Comparison of ENCODE assay signal across 1 cellular context in the genomic region with DNA sequence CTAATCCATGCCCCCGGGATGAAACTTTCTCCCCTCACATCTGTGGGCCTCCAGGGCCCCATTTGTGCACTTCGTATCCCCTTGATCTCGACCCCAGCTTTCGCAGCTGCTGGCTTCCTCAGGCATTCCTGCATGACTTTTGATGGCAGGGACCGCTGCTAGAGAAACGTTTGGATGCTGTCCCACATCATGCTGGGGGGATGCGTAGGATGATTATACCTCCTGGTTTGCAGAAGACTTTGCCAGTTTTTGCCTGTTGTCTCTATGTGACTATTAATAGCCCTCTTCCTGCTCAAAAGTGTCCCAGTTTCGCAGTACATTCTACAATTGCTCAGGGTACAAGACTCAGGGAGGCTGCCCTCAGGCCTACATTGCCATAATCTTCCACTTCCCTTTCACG.
TF ChIP-seq lines count a peak whose summit lies in the region.

No MANE protein-coding gene starts in this region.

TF ChIP-seq in GM23338, 12 proteins besides CTCF, POLR2A, EP300 and RAD21 (continued from another document):
- TF ChIP-seq, protein P1, sequence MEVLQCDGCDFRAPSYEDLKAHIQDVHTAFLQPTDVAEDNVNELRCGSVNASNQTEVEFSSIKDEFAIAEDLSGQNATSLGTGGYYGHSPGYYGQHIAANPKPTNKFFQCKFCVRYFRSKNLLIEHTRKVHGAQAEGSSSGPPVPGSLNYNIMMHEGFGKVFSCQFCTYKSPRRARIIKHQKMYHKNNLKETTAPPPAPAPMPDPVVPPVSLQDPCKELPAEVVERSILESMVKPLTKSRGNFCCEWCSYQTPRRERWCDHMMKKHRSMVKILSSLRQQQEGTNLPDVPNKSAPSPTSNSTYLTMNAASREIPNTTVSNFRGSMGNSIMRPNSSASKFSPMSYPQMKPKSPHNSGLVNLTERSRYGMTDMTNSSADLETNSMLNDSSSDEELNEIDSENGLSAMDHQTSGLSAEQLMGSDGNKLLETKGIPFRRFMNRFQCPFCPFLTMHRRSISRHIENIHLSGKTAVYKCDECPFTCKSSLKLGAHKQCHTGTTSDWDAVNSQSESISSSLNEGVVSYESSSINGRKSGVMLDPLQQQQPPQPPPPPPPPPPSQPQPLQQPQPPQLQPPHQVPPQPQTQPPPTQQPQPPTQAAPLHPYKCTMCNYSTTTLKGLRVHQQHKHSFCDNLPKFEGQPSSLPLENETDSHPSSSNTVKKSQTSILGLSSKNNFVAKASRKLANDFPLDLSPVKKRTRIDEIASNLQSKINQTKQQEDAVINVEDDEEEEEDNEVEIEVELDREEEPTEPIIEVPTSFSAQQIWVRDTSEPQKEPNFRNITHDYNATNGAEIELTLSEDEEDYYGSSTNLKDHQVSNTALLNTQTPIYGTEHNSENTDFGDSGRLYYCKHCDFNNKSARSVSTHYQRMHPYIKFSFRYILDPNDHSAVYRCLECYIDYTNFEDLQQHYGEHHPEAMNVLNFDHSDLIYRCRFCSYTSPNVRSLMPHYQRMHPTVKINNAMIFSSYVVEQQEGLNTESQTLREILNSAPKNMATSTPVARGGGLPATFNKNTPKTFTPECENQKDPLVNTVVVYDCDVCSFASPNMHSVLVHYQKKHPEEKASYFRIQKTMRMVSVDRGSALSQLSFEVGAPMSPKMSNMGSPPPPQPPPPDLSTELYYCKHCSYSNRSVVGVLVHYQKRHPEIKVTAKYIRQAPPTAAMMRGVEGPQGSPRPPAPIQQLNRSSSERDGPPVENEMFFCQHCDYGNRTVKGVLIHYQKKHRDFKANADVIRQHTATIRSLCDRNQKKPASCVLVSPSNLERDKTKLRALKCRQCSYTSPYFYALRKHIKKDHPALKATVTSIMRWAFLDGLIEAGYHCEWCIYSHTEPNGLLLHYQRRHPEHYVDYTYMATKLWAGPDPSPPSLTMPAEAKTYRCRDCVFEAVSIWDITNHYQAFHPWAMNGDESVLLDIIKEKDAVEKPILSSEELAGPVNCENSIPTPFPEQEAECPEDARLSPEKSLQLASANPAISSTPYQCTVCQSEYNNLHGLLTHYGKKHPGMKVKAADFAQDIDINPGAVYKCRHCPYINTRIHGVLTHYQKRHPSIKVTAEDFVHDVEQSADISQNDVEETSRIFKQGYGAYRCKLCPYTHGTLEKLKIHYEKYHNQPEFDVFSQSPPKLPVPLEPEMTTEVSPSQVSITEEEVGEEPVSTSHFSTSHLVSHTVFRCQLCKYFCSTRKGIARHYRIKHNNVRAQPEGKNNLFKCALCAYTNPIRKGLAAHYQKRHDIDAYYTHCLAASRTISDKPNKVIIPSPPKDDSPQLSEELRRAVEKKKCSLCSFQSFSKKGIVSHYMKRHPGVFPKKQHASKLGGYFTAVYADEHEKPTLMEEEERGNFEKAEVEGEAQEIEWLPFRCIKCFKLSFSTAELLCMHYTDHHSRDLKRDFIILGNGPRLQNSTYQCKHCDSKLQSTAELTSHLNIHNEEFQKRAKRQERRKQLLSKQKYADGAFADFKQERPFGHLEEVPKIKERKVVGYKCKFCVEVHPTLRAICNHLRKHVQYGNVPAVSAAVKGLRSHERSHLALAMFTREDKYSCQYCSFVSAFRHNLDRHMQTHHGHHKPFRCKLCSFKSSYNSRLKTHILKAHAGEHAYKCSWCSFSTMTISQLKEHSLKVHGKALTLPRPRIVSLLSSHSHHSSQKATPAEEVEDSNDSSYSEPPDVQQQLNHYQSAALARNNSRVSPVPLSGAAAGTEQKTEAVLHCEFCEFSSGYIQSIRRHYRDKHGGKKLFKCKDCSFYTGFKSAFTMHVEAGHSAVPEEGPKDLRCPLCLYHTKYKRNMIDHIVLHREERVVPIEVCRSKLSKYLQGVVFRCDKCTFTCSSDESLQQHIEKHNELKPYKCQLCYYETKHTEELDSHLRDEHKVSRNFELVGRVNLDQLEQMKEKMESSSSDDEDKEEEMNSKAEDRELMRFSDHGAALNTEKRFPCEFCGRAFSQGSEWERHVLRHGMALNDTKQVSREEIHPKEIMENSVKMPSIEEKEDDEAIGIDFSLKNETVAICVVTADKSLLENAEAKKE (CRISPR knock-in tag; IDR thresholded peaks at IDR 0.05), result no peak
- TF ChIP-seq ZNF114 (CRISPR knock-in tag; IDR thresholded peaks at IDR 0.05) (no peak), EZH2phosphoT487 (IDR thresholded peaks at IDR 0.05; ENCODE audit: unreplicated experiment) (no peak), JUNB (IDR thresholded peaks at IDR 0.05; ENCODE audit: unreplicated experiment) (no peak), ZNF331 (CRISPR knock-in tag; IDR thresholded peaks at IDR 0.05; ENCODE audit: low read depth) (no peak)
- TF ChIP-seq, protein P2, sequence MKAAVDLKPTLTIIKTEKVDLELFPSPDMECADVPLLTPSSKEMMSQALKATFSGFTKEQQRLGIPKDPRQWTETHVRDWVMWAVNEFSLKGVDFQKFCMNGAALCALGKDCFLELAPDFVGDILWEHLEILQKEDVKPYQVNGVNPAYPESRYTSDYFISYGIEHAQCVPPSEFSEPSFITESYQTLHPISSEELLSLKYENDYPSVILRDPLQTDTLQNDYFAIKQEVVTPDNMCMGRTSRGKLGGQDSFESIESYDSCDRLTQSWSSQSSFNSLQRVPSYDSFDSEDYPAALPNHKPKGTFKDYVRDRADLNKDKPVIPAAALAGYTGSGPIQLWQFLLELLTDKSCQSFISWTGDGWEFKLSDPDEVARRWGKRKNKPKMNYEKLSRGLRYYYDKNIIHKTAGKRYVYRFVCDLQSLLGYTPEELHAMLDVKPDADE (IDR thresholded peaks at IDR 0.05), result no peak
